ENCODE assay signal across 22 cellular contexts in the genomic region with DNA sequence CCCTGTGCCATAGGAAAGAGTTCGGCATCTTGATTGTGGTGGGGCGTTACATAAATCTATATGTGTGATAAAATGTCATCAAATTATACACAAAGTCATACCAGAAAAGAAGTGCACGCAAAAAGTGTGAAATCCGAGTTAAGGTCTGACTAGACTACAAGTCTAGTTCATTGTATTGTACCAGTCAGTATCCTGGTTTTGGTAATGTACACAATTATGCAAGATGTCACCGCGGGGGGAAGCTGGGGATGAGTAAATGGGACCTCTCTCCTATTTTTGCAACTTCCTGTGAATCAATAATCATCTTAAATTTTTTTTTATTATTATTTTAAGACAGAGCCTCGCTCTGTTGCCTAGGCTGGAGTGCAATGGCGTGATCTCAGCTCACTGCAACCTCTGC.
"Had no signal": no experiment of that assay in that cellular context is flagged by ENCODE, and none has a peak within 500 bp of the region (broad histone marks: within the 10 kb centered on the region; RNA-seq: fewer than 3 reads in every experiment).

No MANE protein-coding gene starts in this region.

- H3K9me3 ChIP-seq: ascending aorta, lower lobe of right lung, prostate gland, thoracic aorta had no signal

- H3K27me3 ChIP-seq: ascending aorta, brain microvascular endothelial cell, upper lobe of left lung had no signal

- H3K36me3 ChIP-seq: ascending aorta, brain microvascular endothelial cell, esophagus muscularis mucosa, gastroesophageal sphincter, heart left ventricle, lower lobe of right lung, prostate gland, thoracic aorta, upper lobe of left lung had no signal

- H3K9me3 Mint-ChIP-seq: activated CD4-positive, alpha-beta memory T cell treated with anti-CD3 and anti-CD28 coated beads, Interleukin-2, amount 10 ng/mL, durations not matched to agents 7 days and 5 days; activated CD4-positive, alpha-beta T cell treated with anti-CD3 and anti-CD28 coated beads, Interleukin-2, amount 10 ng/mL, durations not matched to agents 24 days and 14 days; activated T-helper 1 cell treated with anti-CD3 and anti-CD28 coated beads, Interleukin-12 subunit alpha, Interleukin-12 subunit beta, Interleukin-2, Interleukin-4 antibody, amounts not matched to agents 30 ng/mL and 10 ng/mL and 1 ng/mL, durations not matched to agents 14 hours and 24 hours and 36 hours had no signal

- DNase-seq: activated CD4-positive, alpha-beta memory T cell treated with anti-CD3 and anti-CD28 coated beads, Interleukin-2, amount 10 ng/mL, durations not matched to agents 7 days and 5 days; activated gamma-delta T cell treated with Interleukin-2 at 50 U/mL for 16 hours; brain microvascular endothelial cell; caudate nucleus; effector memory CD4-positive, alpha-beta T cell; heart left ventricle; lower lobe of right lung; naive B cell; stimulated activated CD4-positive, alpha-beta T cell treated with anti-CD3 and anti-CD28 coated beads, Interleukin-2, amount 100 ng/mL, for 48 hours; stimulated activated CD8-positive, alpha-beta memory T cell treated with anti-CD3 and anti-CD28 coated beads, Interleukin-4, amount 100 ng/mL, for 48 hours; stimulated activated naive CD4-positive, alpha-beta T cell treated with Interleukin-2 at 50 U/mL for 16 hours; upper lobe of left lung had no signal

- H3K4me1 Mint-ChIP-seq: naive B cell had no signal

- H3K4me1 ChIP-seq: ascending aorta, gastroesophageal sphincter, heart left ventricle, lower lobe of right lung, prostate gland, upper lobe of left lung had no signal

- H3K4me3 ChIP-seq: ascending aorta, esophagus muscularis mucosa, gastroesophageal sphincter, heart left ventricle, lower lobe of right lung, prostate gland, thoracic aorta, upper lobe of left lung had no signal

- H3K27ac ChIP-seq: ascending aorta, brain microvascular endothelial cell, esophagus muscularis mucosa, gastroesophageal sphincter, heart left ventricle, lower lobe of right lung, prostate gland, thoracic aorta, upper lobe of left lung, VCaP had no signal

- ATAC-seq: activated CD4-positive, CD25-positive, alpha-beta regulatory T cell treated with anti-CD3 and anti-CD28 coated beads, Interleukin-2, amount 50 U/mL, for 24 hours; activated naive CD4-positive, alpha-beta T cell treated with anti-CD3 and anti-CD28 coated beads, Interleukin-2, amount 50 U/mL, for 72 hours; gastroesophageal sphincter; heart left ventricle; lower lobe of right lung had no signal

- H3K4me3 Mint-ChIP-seq: activated CD4-positive, alpha-beta memory T cell treated with anti-CD3 and anti-CD28 coated beads, Interleukin-2, amount 10 ng/mL, durations not matched to agents 7 days and 5 days; activated CD4-positive, alpha-beta T cell treated with anti-CD3 and anti-CD28 coated beads, Interleukin-2, amount 10 ng/mL, durations not matched to agents 24 days and 14 days; activated T-helper 1 cell treated with anti-CD3 and anti-CD28 coated beads, Interleukin-12 subunit alpha, Interleukin-12 subunit beta, Interleukin-2, Interleukin-4 antibody, amounts not matched to agents 30 ng/mL and 10 ng/mL and 1 ng/mL, durations not matched to agents 14 hours and 24 hours and 36 hours; naive B cell had no signal

- H3K27ac Mint-ChIP-seq: activated CD4-positive, alpha-beta memory T cell treated with anti-CD3 and anti-CD28 coated beads, Interleukin-2, amount 10 ng/mL, durations not matched to agents 7 days and 5 days; activated CD4-positive, alpha-beta T cell treated with anti-CD3 and anti-CD28 coated beads, Interleukin-2, amount 10 ng/mL, durations not matched to agents 24 days and 14 days; activated naive CD4-positive, alpha-beta T cell treated with anti-CD3 and anti-CD28 coated beads, Interleukin-2, amount 50 U/mL, for 72 hours; activated T-helper 1 cell treated with anti-CD3 and anti-CD28 coated beads, Interleukin-12 subunit alpha, Interleukin-12 subunit beta, Interleukin-2, Interleukin-4 antibody, amounts not matched to agents 30 ng/mL and 10 ng/mL and 1 ng/mL, durations not matched to agents 14 hours and 24 hours and 36 hours; naive B cell had no signal
